ENCODE assay signal across 17 cellular contexts in genomic region chr5:100694100-100694499, GRCh38.
A peak's percentile ranks its signal among the peaks of the same experiment; 100 is the strongest.
DNase-seq lines count a peak whose midpoint lies in the region; ATAC-seq and TF ChIP-seq lines count a peak whose summit lies in the region.
"Had no signal": no experiment of that assay in that cellular context is flagged by ENCODE, and none has a peak within 500 bp of the region (broad histone marks: within the 10 kb centered on the region; RNA-seq: fewer than 3 reads in every experiment).

No MANE protein-coding gene starts in this region.

- no peak for TF ChIP-seq CTCF in NB4 (IDR thresholded peaks at IDR 0.05; ENCODE audit: low read depth, low read length)

- H3K4me1 Mint-ChIP-seq in stimulated activated effector memory CD8-positive, alpha-beta T cell treated with anti-CD3 and anti-CD28 coated beads, Interleukin-12 subunit alpha, Interleukin-12 subunit beta, amount 100 ng/mL, for 72 hours, result peaks cover 8% of the 10 kb centered on the region

- no peak for TF ChIP-seq POLR2A in NB4 (IDR thresholded peaks at IDR 0.05; ENCODE audit: extremely low read depth, insufficient read length)

- no peaks in the 10 kb centered on the region for H3K9me3 Mint-ChIP-seq in stimulated activated effector memory CD8-positive, alpha-beta T cell treated with anti-CD3 and anti-CD28 coated beads, Interleukin-12 subunit alpha, Interleukin-12 subunit beta, amount 100 ng/mL, for 72 hours

- no peak overlapping the region for H3K4me3 ChIP-seq in NB4 (ENCODE audit: low read depth, low read length)
- H3K4me3 ChIP-seq: BLaER1 treated with 17β-estradiol and CSF1 and Interleukin-3, amounts not matched to agents 10 nM and 100 nM had no signal

- no peak overlapping the region for H3K4me3 Mint-ChIP-seq in stimulated activated effector memory CD8-positive, alpha-beta T cell treated with anti-CD3 and anti-CD28 coated beads, Interleukin-12 subunit alpha, Interleukin-12 subunit beta, amount 100 ng/mL, for 72 hours

- ATAC-seq in GM18907 (IDR thresholded peaks at IDR 0.05; ENCODE audit: unreplicated experiment), result peak; percentile 69
- ATAC-seq in HG03354 (IDR thresholded peaks at IDR 0.05; ENCODE audit: poor library complexity, severe bottlenecking, unreplicated experiment), result peak; percentile 56
- ATAC-seq in stimulated activated effector memory CD8-positive, alpha-beta T cell treated with anti-CD3 and anti-CD28 coated beads, Interleukin-12 subunit alpha, Interleukin-12 subunit beta, amount 100 ng/mL, for 72 hours, result peak; percentile 43
- ATAC-seq in HG03565 (IDR thresholded peaks at IDR 0.05; ENCODE audit: unreplicated experiment), result no peak

- no peak overlapping the region for H3K27ac Mint-ChIP-seq in stimulated activated effector memory CD8-positive, alpha-beta T cell treated with anti-CD3 and anti-CD28 coated beads, Interleukin-12 subunit alpha, Interleukin-12 subunit beta, amount 100 ng/mL, for 72 hours

- H3K36me3 Mint-ChIP-seq in stimulated activated effector memory CD8-positive, alpha-beta T cell treated with anti-CD3 and anti-CD28 coated beads, Interleukin-12 subunit alpha, Interleukin-12 subunit beta, amount 100 ng/mL, for 72 hours, result no peaks in the 10 kb centered on the region

- DNase-seq in NB4 (ENCODE audit: low read depth) (peak; percentile 26), NCI-H1105 treated with DMSO at 0.1 percent for 48 hours (lab: John Stamatoyannopoulos, UW) (no peak), cerebellar cortex (ENCODE audit: low spot score) (no peak)
- DNase-seq in stimulated activated effector memory CD8-positive, alpha-beta T cell treated with anti-CD3 and anti-CD28 coated beads, Interleukin-12 subunit alpha, Interleukin-12 subunit beta, amount 100 ng/mL, for 72 hours (ENCODE audit: low spot score in 2 of 2), result no peak
- DNase-seq: DMS 273 treated with DMSO at 0.1 percent for 48 hours; HCEC 1CT; IMR-90; NCI-H1048; NCI-H1694; NCI-H2107; NCI-H226; NCI-H526 treated with DMSO at 0.1 percent for 48 hours; NK-92 treated with Interleukin-12 subunit alpha and Interleukin-12 subunit beta, amount 100 ng/mL, for 24 hours had no signal
